ENCODE assay signal across 8 cellular contexts in genomic region chr6:131937703-131938631, GRCh38. TPM values are rescaled to one million over a fixed set of nuclear protein-coding genes. Genes with fewer than 3 reads are reported as not detected.
A peak's percentile ranks its signal among the peaks of the same experiment; 100 is the strongest.
DNase-seq lines count a peak whose midpoint lies in the region; ATAC-seq and TF ChIP-seq lines count a peak whose summit lies in the region.
"Had no signal": no experiment of that assay in that cellular context is flagged by ENCODE, and none has a peak within 500 bp of the region (broad histone marks: within the 10 kb centered on the region; RNA-seq: fewer than 3 reads in every experiment).

No MANE protein-coding gene starts in this region.

- no peaks in the 10 kb centered on the region for H3K36me3 ChIP-seq in HUES64 (ENCODE audit: insufficient read depth, low read length)

- ATAC-seq in SK-N-SH treated with all-trans-retinoic acid at 6 μM for 48 hours (peak; percentile 66), GM21786 (IDR thresholded peaks at IDR 0.05; ENCODE audit: unreplicated experiment) (no peak), GM18505 (IDR thresholded peaks at IDR 0.05; ENCODE audit: unreplicated experiment) (no peak), GM21529 (IDR thresholded peaks at IDR 0.05; ENCODE audit: unreplicated experiment) (no peak)

- TF ChIP-seq POLR2A in GM18505 (IDR thresholded peaks at IDR 0.05; ENCODE audit: borderline replicate concordance, extremely low read depth, insufficient read depth, insufficient read length): no peak

- H3K4me1 ChIP-seq in HUES64 (ENCODE audit: insufficient read depth, low read length): peaks cover 17% of the 10 kb centered on the region

- no peaks in the 10 kb centered on the region for H3K9me3 ChIP-seq in HUES64 (ENCODE audit: insufficient read depth, low read depth, low read length)

- no peak overlapping the region for H3K9ac ChIP-seq in HUES64 (ENCODE audit: low read depth, low read length)

- H3K27ac ChIP-seq in HUES64 (ENCODE audit: low read depth, low read length): peak overlapping the region; percentile 0; the same call in 1 of the 2 replicates

- no peak overlapping the region for H3K4me3 ChIP-seq in HUES64 (ENCODE audit: low read length)

- H3K27me3 ChIP-seq in HUES64 (ENCODE audit: insufficient read depth, low read length): no peaks in the 10 kb centered on the region

- 84% methylated on average over 6 of the region's 8 CpGs for WGBS in HUES64

- DNase-seq in glomerular visceral epithelial cell (ENCODE audit: extremely low spot score) (peak; percentile 64), stromal cell of bone marrow (ENCODE audit: low read depth) (peak; percentile 36)
- DNase-seq: NCI-H2081 treated with DMSO at 0.1 percent for 48 hours had no signal

TF ChIP-seq in SK-N-SH treated with all-trans-retinoic acid at 6 μM for 48 hours, 23 proteins besides CTCF, POLR2A, EP300 and RAD21:
- TF ChIP-seq PPARA (CRISPR knock-in tag; IDR thresholded peaks at IDR 0.05; ENCODE audit: borderline replicate concordance) (no peak), TOX (CRISPR knock-in tag; IDR thresholded peaks at IDR 0.05; ENCODE audit: borderline replicate concordance) (no peak), ARNTL (CRISPR knock-in tag; IDR thresholded peaks at IDR 0.05; ENCODE audit: borderline replicate concordance, low read depth) (no peak), ESRRG (CRISPR knock-in tag; IDR thresholded peaks at IDR 0.05) (no peak), ZNF565 (CRISPR knock-in tag; conservative IDR thresholded peaks at IDR 0.05; ENCODE audit: low read depth) (no peak), TSHZ2 (CRISPR knock-in tag; IDR thresholded peaks at IDR 0.05) (no peak), TCF4 (CRISPR knock-in tag; IDR thresholded peaks at IDR 0.05; ENCODE audit: borderline replicate concordance) (no peak)
TF ChIP-seq in SK-N-SH treated with all-trans-retinoic acid at 6 μM for 48 hours: peak in this region for 0.

RNA-seq across cellular contexts. Expression of gene CCN2, which starts 13.2 kb away (rescaled TPM):
- 58.0 TPM for polyA plus RNA-seq in HUES64 (2013, experiment 1 of 2)
- polyA plus RNA-seq in HUES64 (2013, experiment 2 of 2): 66.7 TPM
